In the genomic region with DNA sequence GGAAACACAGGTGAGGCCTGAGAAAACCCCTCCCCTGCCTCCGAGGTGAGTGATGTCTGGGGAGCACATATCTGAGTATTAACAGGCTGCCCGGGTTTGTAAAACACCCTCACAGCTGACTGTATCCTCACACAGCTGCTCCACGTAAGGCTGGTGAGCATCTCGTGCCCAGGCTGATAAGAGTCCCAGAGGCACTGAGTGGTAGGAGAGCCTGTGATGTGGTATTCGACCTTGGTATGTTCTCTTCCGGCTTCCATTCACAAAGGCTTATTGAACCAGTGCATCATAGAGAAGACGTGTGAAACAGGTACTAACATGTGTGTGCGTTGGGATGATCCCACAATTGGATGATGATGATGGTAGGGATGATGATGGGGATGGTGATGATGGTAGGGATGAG, we compare ENCODE assay signal across 23 cellular contexts.
"Had no signal": no experiment of that assay in that cellular context is flagged by ENCODE, and none has a peak within 500 bp of the region (broad histone marks: within the 10 kb centered on the region; RNA-seq: fewer than 3 reads in every experiment).

No MANE protein-coding gene starts in this region.

- H3K27ac ChIP-seq: coronary artery, dorsolateral prefrontal cortex, esophagus squamous epithelium, gastrocnemius medialis, heart right ventricle, left lung, lower lobe of right lung had no signal

- H3K27me3 ChIP-seq: gastrocnemius medialis, left lung had no signal

- FAIRE-seq: endothelial cell of umbilical vein, islet of Langerhans, keratinocyte had no signal

- H3K9me3 ChIP-seq: esophagus squamous epithelium, gastrocnemius medialis, heart right ventricle, left lung, lower lobe of right lung, mucosa of descending colon had no signal

- DNase-seq: dermis blood vessel endothelial cell; dorsolateral prefrontal cortex; effector CD4-positive, alpha-beta T cell; effector memory CD4-positive, alpha-beta T cell; esophagus squamous epithelium; foreskin fibroblast; foreskin melanocyte; gastrocnemius medialis; glutamatergic neuron; head of caudate nucleus; heart right ventricle; hippocampal formation; left cardiac atrium; left lung; left ventricle myocardium superior; lower lobe of right lung; mesenchymal stem cell; mucosa of descending colon; naive B cell had no signal

- H3K36me3 ChIP-seq: esophagus squamous epithelium, gastrocnemius medialis, heart right ventricle, left lung, lower lobe of right lung had no signal

- H3K4me1 ChIP-seq: gastrocnemius medialis, heart right ventricle, left lung, lower lobe of right lung had no signal

- H3K4me3 ChIP-seq: coronary artery, dorsolateral prefrontal cortex, esophagus squamous epithelium, gastrocnemius medialis, heart right ventricle, left lung, lower lobe of right lung, mucosa of descending colon had no signal

- ATAC-seq: gastrocnemius medialis, heart right ventricle, left cardiac atrium, left lung, left ventricle myocardium superior, lower lobe of right lung, mucosa of descending colon had no signal
